In genomic region chr20:13302647-13303425, GRCh38 we compare ENCODE assay signal across 8 cellular contexts.
DNase-seq lines count a peak whose midpoint lies in the region; ATAC-seq and TF ChIP-seq lines count a peak whose summit lies in the region.

No MANE protein-coding gene starts in this region.

- DNase-seq in AG10803 (ENCODE audit: low read depth): peak; percentile 12
- peak; percentile 75 for DNase-seq in NCI-H69 (lab: John Stamatoyannopoulos, UW)
- peak; percentile 13 for DNase-seq in activated T-helper 1 cell treated with anti-CD3 and anti-CD28 coated beads, Interleukin-12 subunit alpha, Interleukin-12 subunit beta, Interleukin-2, Interleukin-4 antibody, amounts not matched to agents 30 ng/mL and 10 ng/mL and 1 ng/mL, durations not matched to agents 14 hours and 24 hours and 36 hours (ENCODE audit: low spot score)
- no peak for DNase-seq in left ventricle myocardium superior
- peak; percentile 47 for DNase-seq in stimulated activated CD4-positive, alpha-beta T cell treated with anti-CD3 and anti-CD28 coated beads, Interleukin-4, amount 100 ng/mL, for 1 hour
- no peak for DNase-seq in NCI-H226

- peak; percentile 94 for ATAC-seq in GM18868 (IDR thresholded peaks at IDR 0.05; ENCODE audit: unreplicated experiment)
- peak; percentile 60 for ATAC-seq in HG03139 (IDR thresholded peaks at IDR 0.05; ENCODE audit: unreplicated experiment)
- ATAC-seq in left ventricle myocardium superior: peak; percentile 55

- intact Hi-C loops in activated T-helper 1 cell treated with anti-CD3 and anti-CD28 coated beads, Interleukin-12 subunit alpha, Interleukin-12 subunit beta, Interleukin-2, Interleukin-4 antibody, amounts not matched to agents 30 ng/mL and 10 ng/mL and 1 ng/mL, durations not matched to agents 14 hours and 24 hours and 36 hours (cut with micrococcal nuclease): loop anchor here (1.0 to 2.0 kb wide), 3 partner anchors 82 to 378 kb away; partner anchors contain the start of gene ISM1
- intact Hi-C loops in left ventricle myocardium superior (cut with micrococcal nuclease): no loop called here

- no peaks in the 10 kb centered on the region for H3K36me3 Mint-ChIP-seq in activated T-helper 1 cell treated with anti-CD3 and anti-CD28 coated beads, Interleukin-12 subunit alpha, Interleukin-12 subunit beta, Interleukin-2, Interleukin-4 antibody, amounts not matched to agents 30 ng/mL and 10 ng/mL and 1 ng/mL, durations not matched to agents 14 hours and 24 hours and 36 hours (ENCODE audit: low read depth)

- H3K27me3 Mint-ChIP-seq in activated T-helper 1 cell treated with anti-CD3 and anti-CD28 coated beads, Interleukin-12 subunit alpha, Interleukin-12 subunit beta, Interleukin-2, Interleukin-4 antibody, amounts not matched to agents 30 ng/mL and 10 ng/mL and 1 ng/mL, durations not matched to agents 14 hours and 24 hours and 36 hours (ENCODE audit: insufficient read depth): no peaks in the 10 kb centered on the region

- H3K9me3 Mint-ChIP-seq in activated T-helper 1 cell treated with anti-CD3 and anti-CD28 coated beads, Interleukin-12 subunit alpha, Interleukin-12 subunit beta, Interleukin-2, Interleukin-4 antibody, amounts not matched to agents 30 ng/mL and 10 ng/mL and 1 ng/mL, durations not matched to agents 14 hours and 24 hours and 36 hours: no peaks in the 10 kb centered on the region

- H3K27ac Mint-ChIP-seq in activated T-helper 1 cell treated with anti-CD3 and anti-CD28 coated beads, Interleukin-12 subunit alpha, Interleukin-12 subunit beta, Interleukin-2, Interleukin-4 antibody, amounts not matched to agents 30 ng/mL and 10 ng/mL and 1 ng/mL, durations not matched to agents 14 hours and 24 hours and 36 hours: no peak overlapping the region

- peak; percentile 68 for TF ChIP-seq CTCF in AG10803 (conservative IDR thresholded peaks at IDR 0.05; ENCODE audit: low read length)

- no peak overlapping the region for H3K4me3 ChIP-seq in AG10803 (ENCODE audit: low read length)

- no peaks in the 10 kb centered on the region for H3K4me1 Mint-ChIP-seq in activated T-helper 1 cell treated with anti-CD3 and anti-CD28 coated beads, Interleukin-12 subunit alpha, Interleukin-12 subunit beta, Interleukin-2, Interleukin-4 antibody, amounts not matched to agents 30 ng/mL and 10 ng/mL and 1 ng/mL, durations not matched to agents 14 hours and 24 hours and 36 hours (ENCODE audit: low read depth)

- no peak overlapping the region for H3K4me3 Mint-ChIP-seq in activated T-helper 1 cell treated with anti-CD3 and anti-CD28 coated beads, Interleukin-12 subunit alpha, Interleukin-12 subunit beta, Interleukin-2, Interleukin-4 antibody, amounts not matched to agents 30 ng/mL and 10 ng/mL and 1 ng/mL, durations not matched to agents 14 hours and 24 hours and 36 hours

Comparison
In these comparisons a context has a peak if more than half of its experiments do, and no peak if none do; other contexts are left out.
1. DNase-seq: peak in AG10803 (single experiment), NCI-H69 (single experiment), activated T-helper 1 cell treated with anti-CD3 and anti-CD28 coated beads, Interleukin-12 subunit alpha, Interleukin-12 subunit beta, Interleukin-2, Interleukin-4 antibody, amounts not matched to agents 30 ng/mL and 10 ng/mL and 1 ng/mL, durations not matched to agents 14 hours and 24 hours and 36 hours (single experiment) and stimulated activated CD4-positive, alpha-beta T cell treated with anti-CD3 and anti-CD28 coated beads, Interleukin-4, amount 100 ng/mL, for 1 hour (single experiment); none in left ventricle myocardium superior (single experiment) and NCI-H226 (single experiment).
2. Peak in every context shown above with its lines, with median percentiles within 50 percentile points of each other: ATAC-seq.